13 cellular contexts compared by ENCODE assay signal in genomic region chr2:38406597-38407110, GRCh38. TPM values are rescaled to one million over a fixed set of nuclear protein-coding genes. Genes with fewer than 3 reads are reported as not detected.
DNase-seq lines count a peak whose midpoint lies in the region; ATAC-seq and TF ChIP-seq lines count a peak whose summit lies in the region.
"Had no signal": no experiment of that assay in that cellular context is flagged by ENCODE, and none has a peak within 500 bp of the region (broad histone marks: within the 10 kb centered on the region; RNA-seq: fewer than 3 reads in every experiment).

No MANE protein-coding gene starts in this region.

- H3K4me1 Mint-ChIP-seq in CD4-positive, alpha-beta memory T cell, result no peaks in the 10 kb centered on the region

- H3K27me3 ChIP-seq in adrenal gland (no peaks in the 10 kb centered on the region), heart left ventricle (no peaks in the 10 kb centered on the region), parathyroid adenoma (ENCODE audit: control insufficient read depth, insufficient read depth, low read length) (no peaks in the 10 kb centered on the region)
- H3K27me3 ChIP-seq in CD4-positive, alpha-beta memory T cell (ENCODE audit: insufficient read depth, low read length), result no peaks in the 10 kb centered on the region
- H3K27me3 ChIP-seq: SJSA1 had no signal

- H3K9me3 ChIP-seq in adrenal gland (replicated peaks in 1 of 3), result no peaks in the 10 kb centered on the region
- H3K9me3 ChIP-seq in heart left ventricle, result no peaks in the 10 kb centered on the region
- H3K9me3 ChIP-seq in parathyroid adenoma (ENCODE audit: control insufficient read depth, low read length), result no peaks in the 10 kb centered on the region
- no peaks in the 10 kb centered on the region for H3K9me3 ChIP-seq in CD4-positive, alpha-beta memory T cell (ENCODE audit: control insufficient read depth in 1 of 2, low read length in 2 of 2)
- H3K9me3 ChIP-seq: SJSA1 had no signal

- DNase-seq in ELF-1 (ENCODE audit: low read depth, low spot score), result peak; percentile 87
- peak; percentile 49 to 85 (median 74) for DNase-seq in adrenal gland
- peak; percentile 26 to 72 (median 35) for DNase-seq in heart left ventricle
- no peak for DNase-seq in CD4-positive, alpha-beta memory T cell
- DNase-seq in activated gamma-delta T cell (lab: John Stamatoyannopoulos, UW), result no peak
- DNase-seq: activated CD4-positive, alpha-beta T cell treated with anti-CD3 and anti-CD28 coated beads, Interleukin-2, amount 50 U/mL, for 1 hour; activated naive CD4-positive, alpha-beta T cell treated with anti-CD3 and anti-CD28 coated beads, Interleukin-2, amount 50 U/mL, for 16 hours; DND-41; occipital lobe had no signal

- ATAC-seq in heart left ventricle (peak in 3 of 4 donors; percentile 33 to 71 (median 39)), GM21381 (IDR thresholded peaks at IDR 0.05; ENCODE audit: unreplicated experiment) (no peak), GM21360 (IDR thresholded peaks at IDR 0.05; ENCODE audit: unreplicated experiment) (no peak)

- no peak overlapping the region for H3K4me2 ChIP-seq in parathyroid adenoma (ENCODE audit: low read length)

- H3K36me3 ChIP-seq in adrenal gland (replicated peaks in 1 of 2), result no peaks in the 10 kb centered on the region
- H3K36me3 ChIP-seq in heart left ventricle, result no peaks in the 10 kb centered on the region
- H3K36me3 ChIP-seq in parathyroid adenoma (ENCODE audit: control insufficient read depth, insufficient read depth, low read length), result no peaks in the 10 kb centered on the region
- no peaks in the 10 kb centered on the region for H3K36me3 ChIP-seq in CD4-positive, alpha-beta memory T cell (ENCODE audit: insufficient read depth, low read length)
- H3K36me3 ChIP-seq: SJSA1 had no signal

- no peaks in the 10 kb centered on the region for H3K27me3 Mint-ChIP-seq in CD4-positive, alpha-beta memory T cell

- H3K27ac ChIP-seq in adrenal gland (peak overlapping the region; percentile 37 to 83 (median 81)), heart left ventricle (peak overlapping the region; percentile 33 to 86 (median 65)), parathyroid adenoma (peak overlapping the region; percentile 8)
- no peak overlapping the region for H3K27ac ChIP-seq in CD4-positive, alpha-beta memory T cell (ENCODE audit: low read depth, low read length)
- H3K27ac ChIP-seq: SJSA1 had no signal

- no peak overlapping the region for H3K27ac Mint-ChIP-seq in CD4-positive, alpha-beta memory T cell

- no peaks in the 10 kb centered on the region for H3K36me3 Mint-ChIP-seq in CD4-positive, alpha-beta memory T cell

- peaks cover 22 to 41% of the 10 kb centered on the region in 2 donors for H3K4me1 ChIP-seq in adrenal gland (replicated peaks in 1 of 2)
- peaks cover 0 to 42% (median 18%) of the 10 kb centered on the region in 12 donors for H3K4me1 ChIP-seq in heart left ventricle
- H3K4me1 ChIP-seq in parathyroid adenoma, result no peaks in the 10 kb centered on the region
- no peaks in the 10 kb centered on the region for H3K4me1 ChIP-seq in CD4-positive, alpha-beta memory T cell (ENCODE audit: insufficient read depth, low read length)
- H3K4me1 ChIP-seq: SJSA1 had no signal

- TF ChIP-seq CTCF in adrenal gland (IDR thresholded peaks at IDR 0.05) (no peak), heart left ventricle (IDR thresholded peaks at IDR 0.05) (no peak), parathyroid adenoma (IDR thresholded peaks at IDR 0.05) (no peak)

- intact Hi-C loops in adrenal gland (cut with DNase I) (no loop called here), heart left ventricle (cut with DNase I) (loop anchor here in 1 of 10 donors (2.0 kb wide), 1 partner anchor 30 kb away; the partner anchor contains the start of gene ATL2)
- intact Hi-C loops in CD4-positive, alpha-beta memory T cell (cut with micrococcal nuclease), result no loop called here

- no peak overlapping the region for H3K4me3 Mint-ChIP-seq in CD4-positive, alpha-beta memory T cell

- H2AFZ ChIP-seq in parathyroid adenoma, result no peak overlapping the region

- CTCF ChIA-PET in CD4-positive, alpha-beta memory T cell (lab: Charles Lee; ENCODE audit: partially characterized antibody), result interaction anchor here (1.9 kb wide), 1 partner anchor 11 kb away, joined by 5 read pairs; no protein-coding TSS in a partner anchor

- no peak for TF ChIP-seq POLR2A in adrenal gland (IDR thresholded peaks at IDR 0.05)
- no peak for TF ChIP-seq POLR2A in heart left ventricle (IDR thresholded peaks at IDR 0.05)

- POLR2A ChIA-PET in CD4-positive, alpha-beta memory T cell (lab: Charles Lee; ENCODE audit: partially characterized antibody), result no interaction called here

- H3K9me3 Mint-ChIP-seq in CD4-positive, alpha-beta memory T cell, result peaks cover 0 to 2% (median 0%) of the 10 kb centered on the region in 8 donors

- H3K9ac ChIP-seq in parathyroid adenoma, result no peak overlapping the region

- no peaks in the 10 kb centered on the region for H3K79me2 ChIP-seq in parathyroid adenoma

- no peak overlapping the region for H3K4me3 ChIP-seq in adrenal gland
- H3K4me3 ChIP-seq in heart left ventricle, result no peak overlapping the region
- H3K4me3 ChIP-seq in parathyroid adenoma (ENCODE audit: low read depth, low read length), result no peak overlapping the region
- no peak overlapping the region for H3K4me3 ChIP-seq in CD4-positive, alpha-beta memory T cell (ENCODE audit: low read length in 2 of 2)
- H3K4me3 ChIP-seq: SJSA1 had no signal

- WGBS in adrenal gland, 4 donors, result 29 to 52% (median 35%) methylated on average over 8 of the region's 8 CpGs
- WGBS in heart left ventricle, 4 donors, result 52 to 63% (median 60%) methylated on average over 8 of the region's 8 CpGs

RNA-seq across cellular contexts. Expression of gene ATL2, which starts 29.6 kb away (rescaled TPM):
- total RNA-seq in adrenal gland (100 to 1,000 TPM in 2 of 8 donors, 10 to 100 TPM in 6; 54.7 to 313 (median 73.9) TPM), heart left ventricle (10 to 100 TPM; 25.7 to 41.9 (median 30.6) TPM)
- polyA plus RNA-seq in adrenal gland (10 to 100 TPM; 19.8 to 50.1 (median 30.6) TPM), heart left ventricle (10 to 100 TPM in 1 of 2 donors, 1 to 10 TPM in 1; 8.7 to 25.5 TPM)
- 10 to 100 TPM; 51.5 to 64.3 TPM for total RNA-seq in CD4-positive, alpha-beta memory T cell
- polyA plus RNA-seq in CD4-positive, alpha-beta memory T cell, result 10 to 100 TPM; 13.2 to 21.7 TPM

Comparison
In these comparisons a context has a peak if more than half of its experiments do, and no peak if none do; other contexts are left out.
1. DNase-seq: peak in ELF-1 (single experiment), adrenal gland (7 of 7) and heart left ventricle (5 of 5); none in CD4-positive, alpha-beta memory T cell (0 of 5) and activated gamma-delta T cell (single experiment).
2. ATAC-seq: peak in heart left ventricle (3 of 4); none in GM21381 (single experiment) and GM21360 (single experiment).